In the genomic region with DNA sequence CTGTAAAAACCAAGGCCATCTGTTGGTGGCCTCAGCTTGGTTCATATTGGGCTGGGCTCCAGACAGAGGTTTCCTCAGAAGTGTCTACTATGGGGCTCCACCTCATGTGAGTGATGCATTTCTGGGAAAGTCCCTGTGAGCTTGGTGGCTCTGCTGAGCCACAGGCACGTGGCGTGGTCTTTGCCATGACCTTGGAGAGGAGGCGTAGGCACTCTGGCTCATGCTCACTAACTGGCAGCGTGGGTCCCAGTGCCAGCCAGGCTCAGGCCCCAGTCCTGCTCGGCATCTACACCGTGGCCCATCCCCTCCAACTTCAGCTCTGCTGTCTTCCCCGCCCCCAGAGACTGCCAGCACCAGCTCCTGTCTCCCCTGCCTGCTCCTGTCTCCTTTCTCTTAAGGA, we compare ENCODE assay signal across 9 cellular contexts. TPM values are rescaled to one million over a fixed set of nuclear protein-coding genes. Genes with fewer than 3 reads are reported as not detected.
DNase-seq lines count a peak whose midpoint lies in the region; ATAC-seq lines count a peak whose summit lies in the region.
"Had no signal": no experiment of that assay in that cellular context is flagged by ENCODE, and none has a peak within 500 bp of the region (broad histone marks: within the 10 kb centered on the region; RNA-seq: fewer than 3 reads in every experiment).

No MANE protein-coding gene starts in this region.

- peak; percentile 31 for DNase-seq in ELR (ENCODE audit: low read depth)
- DNase-seq in activated CD4-positive, alpha-beta T cell treated with anti-CD3 and anti-CD28 coated beads, Interleukin-2, amount 10 ng/mL, durations not matched to agents 24 days and 14 days: peak; percentile 86
- peak in 1 of 3 experiments; percentile 14 for DNase-seq in effector memory CD8-positive, alpha-beta T cell
- peak; percentile 56 to 58 for DNase-seq in stimulated activated CD4-positive, alpha-beta T cell treated with anti-CD3 and anti-CD28 coated beads, Interleukin-12 subunit alpha, Interleukin-12 subunit beta, amount 100 ng/mL, for 24 hours (ENCODE audit: low read depth in 2 of 2)
- no peak for DNase-seq in inferior parietal cortex (ENCODE audit: extremely low spot score)
- no peak for DNase-seq in NCI-H1092 treated with DMSO at 0.1 percent for 48 hours (lab: John Stamatoyannopoulos, UW)
- no peak for DNase-seq in NCI-H69 (lab: John Stamatoyannopoulos, UW)
- DNase-seq: aorta had no signal

- intact Hi-C loops in activated CD4-positive, alpha-beta T cell treated with anti-CD3 and anti-CD28 coated beads, Interleukin-2, amount 10 ng/mL, durations not matched to agents 24 days and 14 days (cut with micrococcal nuclease): loop anchor here (1.0 kb wide), 1 partner anchor 10 kb away; no protein-coding TSS in a partner anchor

- peak overlapping the region; percentile 50 for H3K27ac Mint-ChIP-seq in activated CD4-positive, alpha-beta T cell treated with anti-CD3 and anti-CD28 coated beads, Interleukin-2, amount 10 ng/mL, durations not matched to agents 24 days and 14 days
- peak overlapping the region in 1 of 2 donors; percentile 3 for H3K27ac Mint-ChIP-seq in effector memory CD8-positive, alpha-beta T cell

- peaks cover 22% of the 10 kb centered on the region for H3K4me1 Mint-ChIP-seq in activated CD4-positive, alpha-beta T cell treated with anti-CD3 and anti-CD28 coated beads, Interleukin-2, amount 10 ng/mL, durations not matched to agents 24 days and 14 days
- H3K4me1 Mint-ChIP-seq in effector memory CD8-positive, alpha-beta T cell (ENCODE audit: low read depth in 2 of 2): peaks cover 4 to 6% of the 10 kb centered on the region in 2 donors

- H3K4me3 Mint-ChIP-seq in activated CD4-positive, alpha-beta T cell treated with anti-CD3 and anti-CD28 coated beads, Interleukin-2, amount 10 ng/mL, durations not matched to agents 24 days and 14 days: no peak overlapping the region
- H3K4me3 Mint-ChIP-seq in effector memory CD8-positive, alpha-beta T cell: no peak overlapping the region

- H3K27me3 Mint-ChIP-seq in activated CD4-positive, alpha-beta T cell treated with anti-CD3 and anti-CD28 coated beads, Interleukin-2, amount 10 ng/mL, durations not matched to agents 24 days and 14 days: peaks cover 26% of the 10 kb centered on the region
- H3K27me3 Mint-ChIP-seq in effector memory CD8-positive, alpha-beta T cell: peaks cover 0 to 18% of the 10 kb centered on the region in 2 donors

- H3K36me3 Mint-ChIP-seq in activated CD4-positive, alpha-beta T cell treated with anti-CD3 and anti-CD28 coated beads, Interleukin-2, amount 10 ng/mL, durations not matched to agents 24 days and 14 days (ENCODE audit: low read depth): no peaks in the 10 kb centered on the region
- H3K36me3 Mint-ChIP-seq in effector memory CD8-positive, alpha-beta T cell (ENCODE audit: insufficient read depth): peaks cover 3% of the 10 kb centered on the region

- ATAC-seq in effector memory CD8-positive, alpha-beta T cell (replicated peaks): peak; percentile 96
- no peak for ATAC-seq in GM19397 (IDR thresholded peaks at IDR 0.05; ENCODE audit: unreplicated experiment)

- no peaks in the 10 kb centered on the region for H3K9me3 Mint-ChIP-seq in activated CD4-positive, alpha-beta T cell treated with anti-CD3 and anti-CD28 coated beads, Interleukin-2, amount 10 ng/mL, durations not matched to agents 24 days and 14 days
- H3K9me3 Mint-ChIP-seq in effector memory CD8-positive, alpha-beta T cell: no peaks in the 10 kb centered on the region

RNA-seq across cellular contexts. Expression of gene SMTNL2, which starts 10.6 kb away (rescaled TPM):
- total RNA-seq in activated CD4-positive, alpha-beta T cell treated with anti-CD3 and anti-CD28 coated beads, Interleukin-2, amount 10 ng/mL, durations not matched to agents 24 days and 14 days: not detected in 2 replicates

RNA-seq across cellular contexts. Expression of gene GGT6, which starts 13.3 kb away (rescaled TPM):
- total RNA-seq in activated CD4-positive, alpha-beta T cell treated with anti-CD3 and anti-CD28 coated beads, Interleukin-2, amount 10 ng/mL, durations not matched to agents 24 days and 14 days: not detected in 2 replicates
- total RNA-seq: aorta had no signal

RNA-seq across cellular contexts. Expression of gene MYBBP1A, which starts 18.5 kb away (rescaled TPM):
- total RNA-seq in activated CD4-positive, alpha-beta T cell treated with anti-CD3 and anti-CD28 coated beads, Interleukin-2, amount 10 ng/mL, durations not matched to agents 24 days and 14 days: 178 and 181 TPM in 2 replicates

Comparison
In these comparisons a context has a peak if more than half of its experiments do, and no peak if none do; other contexts are left out.
1. DNase-seq: peak in ELR (single experiment), activated CD4-positive, alpha-beta T cell treated with anti-CD3 and anti-CD28 coated beads, Interleukin-2, amount 10 ng/mL, durations not matched to agents 24 days and 14 days (single experiment) and stimulated activated CD4-positive, alpha-beta T cell treated with anti-CD3 and anti-CD28 coated beads, Interleukin-12 subunit alpha, Interleukin-12 subunit beta, amount 100 ng/mL, for 24 hours (2 of 2); none in inferior parietal cortex (single experiment), NCI-H1092 treated with DMSO at 0.1 percent for 48 hours (single experiment) and NCI-H69 (single experiment).